ENCODE assay signal across 25 cellular contexts in genomic region chr12:23238957-23239356, GRCh38.
"Had no signal": no experiment of that assay in that cellular context is flagged by ENCODE, and none has a peak within 500 bp of the region (broad histone marks: within the 10 kb centered on the region; RNA-seq: fewer than 3 reads in every experiment).

No MANE protein-coding gene starts in this region.

- H3K27me3 ChIP-seq: colonic mucosa, esophagus muscularis mucosa, esophagus squamous epithelium, foreskin keratinocyte, gastrocnemius medialis, gastroesophageal sphincter, heart left ventricle, heart right ventricle, hepatocyte had no signal

- ATAC-seq: effector memory CD8-positive, alpha-beta T cell; esophagus mucosa; foreskin keratinocyte; gastrocnemius medialis; gastroesophageal sphincter; heart left ventricle; heart right ventricle had no signal

- H3K36me3 ChIP-seq: colonic mucosa, esophagus muscularis mucosa, esophagus squamous epithelium, gastrocnemius medialis, gastroesophageal sphincter, heart left ventricle, heart right ventricle had no signal

- H3K4me2 ChIP-seq: hepatocyte had no signal

- H2AFZ ChIP-seq: hepatocyte had no signal

- H3K9me3 ChIP-seq: colonic mucosa, esophagus muscularis mucosa, esophagus squamous epithelium, gastrocnemius medialis, gastroesophageal sphincter, heart right ventricle had no signal

- H3K4me1 ChIP-seq: colonic mucosa, esophagus squamous epithelium, foreskin keratinocyte, gastrocnemius medialis, heart right ventricle had no signal

- H3K4me3 ChIP-seq: colonic mucosa, coronary artery, dorsolateral prefrontal cortex, esophagus muscularis mucosa, esophagus squamous epithelium, gastrocnemius medialis, gastroesophageal sphincter, heart left ventricle, heart right ventricle, hepatocyte had no signal

- H3K27ac ChIP-seq: colonic mucosa, coronary artery, dorsolateral prefrontal cortex, epithelial cell of prostate, esophagus muscularis mucosa, esophagus squamous epithelium, foreskin keratinocyte, gastrocnemius medialis, gastroesophageal sphincter, heart left ventricle, heart right ventricle, hepatocyte had no signal

- DNase-seq: colonic mucosa; cortex of kidney; dermis blood vessel endothelial cell; dorsolateral prefrontal cortex; effector CD4-positive, alpha-beta T cell; effector CD8-positive, alpha-beta T cell; effector memory CD4-positive, alpha-beta T cell; effector memory CD8-positive, alpha-beta T cell; endodermal cell; erythroblast; esophagus squamous epithelium; foreskin fibroblast; foreskin keratinocyte; foreskin melanocyte; gastrocnemius medialis; glutamatergic neuron; head of caudate nucleus; heart left ventricle; heart right ventricle had no signal

- H3K79me2 ChIP-seq: hepatocyte had no signal
